ENCODE assay signal across 8 cellular contexts in the genomic region with DNA sequence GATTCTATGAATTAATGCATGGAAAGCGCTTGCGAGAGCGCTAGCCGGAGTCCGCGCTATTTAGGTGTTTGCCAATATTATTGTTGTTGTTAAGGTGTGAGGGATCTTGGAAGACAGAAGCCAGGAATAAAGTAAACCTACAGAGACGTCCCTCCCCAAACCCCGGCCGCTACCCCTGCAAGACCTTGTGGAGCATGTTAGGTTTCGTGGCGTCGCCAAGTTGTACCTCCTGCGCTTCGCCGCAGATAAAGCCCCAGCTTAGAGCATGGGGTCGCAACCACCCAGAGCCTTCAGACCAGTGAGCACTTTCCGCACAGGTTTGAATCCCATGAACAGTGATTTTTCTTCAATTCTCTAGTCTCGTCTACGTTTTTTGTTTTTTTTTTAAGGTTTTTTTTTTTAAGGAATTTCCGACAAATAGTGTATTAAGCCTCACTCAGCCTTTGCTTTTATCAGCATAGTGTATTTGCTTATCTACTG. TPM values are rescaled to one million over a fixed set of nuclear protein-coding genes. Genes with fewer than 3 reads are reported as not detected.
DNase-seq lines count a peak whose midpoint lies in the region; ATAC-seq lines count a peak whose summit lies in the region.

No MANE protein-coding gene starts in this region.

- peaks cover 92% of the 10 kb centered on the region for H3K27me3 ChIP-seq in iPS-18a (ENCODE audit: control insufficient read depth, insufficient read depth, low read length)

- H3K9ac ChIP-seq in iPS-18a (ENCODE audit: low read length), result peak overlapping the region; percentile 12

- H3K9me3 Mint-ChIP-seq in activated CD8-positive, alpha-beta memory T cell treated with anti-CD3 and anti-CD28 coated beads, Interleukin-2, amount 10 ng/mL, durations not matched to agents 7 days and 5 days (ENCODE audit: low read depth), result peaks cover 6% of the 10 kb centered on the region
- H3K9me3 Mint-ChIP-seq in activated CD8-positive, alpha-beta T cell treated with anti-CD3 and anti-CD28 coated beads, Interleukin-2, amount 10 ng/mL, durations not matched to agents 7 days and 5 days (ENCODE audit: insufficient read depth), result peaks cover 7% of the 10 kb centered on the region
- peaks cover 14 to 20% of the 10 kb centered on the region in 2 donors for H3K9me3 Mint-ChIP-seq in stimulated activated naive CD8-positive, alpha-beta T cell treated with anti-CD3 and anti-CD28 coated beads, Interleukin-15, amount 100 ng/mL, for 72 hours

- H3K36me3 Mint-ChIP-seq in activated CD8-positive, alpha-beta memory T cell treated with anti-CD3 and anti-CD28 coated beads, Interleukin-2, amount 10 ng/mL, durations not matched to agents 7 days and 5 days, result peaks cover 11% of the 10 kb centered on the region
- peaks cover 13% of the 10 kb centered on the region for H3K36me3 Mint-ChIP-seq in activated CD8-positive, alpha-beta T cell treated with anti-CD3 and anti-CD28 coated beads, Interleukin-2, amount 10 ng/mL, durations not matched to agents 7 days and 5 days (ENCODE audit: low read depth)

- H3K36me3 ChIP-seq in iPS-18a (ENCODE audit: control insufficient read depth, low read depth, low read length), result no peaks in the 10 kb centered on the region

- peaks cover 81% of the 10 kb centered on the region for H3K27me3 Mint-ChIP-seq in activated CD8-positive, alpha-beta memory T cell treated with anti-CD3 and anti-CD28 coated beads, Interleukin-2, amount 10 ng/mL, durations not matched to agents 7 days and 5 days
- H3K27me3 Mint-ChIP-seq in activated CD8-positive, alpha-beta T cell treated with anti-CD3 and anti-CD28 coated beads, Interleukin-2, amount 10 ng/mL, durations not matched to agents 7 days and 5 days (ENCODE audit: low read depth), result peaks cover 67% of the 10 kb centered on the region
- peaks cover 82% of the 10 kb centered on the region for H3K27me3 Mint-ChIP-seq in stimulated activated naive CD8-positive, alpha-beta T cell treated with anti-CD3 and anti-CD28 coated beads, Interleukin-15, amount 100 ng/mL, for 72 hours

- H3K4me1 ChIP-seq in iPS-18a (ENCODE audit: control insufficient read depth, low read depth, low read length), result peaks cover 12% of the 10 kb centered on the region

- no peaks in the 10 kb centered on the region for H3K9me3 ChIP-seq in iPS-18a (ENCODE audit: control insufficient read depth, low read depth, low read length)

- H3K4me3 Mint-ChIP-seq in activated CD8-positive, alpha-beta memory T cell treated with anti-CD3 and anti-CD28 coated beads, Interleukin-2, amount 10 ng/mL, durations not matched to agents 7 days and 5 days, result peak overlapping the region; percentile 68
- peak overlapping the region; percentile 83 for H3K4me3 Mint-ChIP-seq in activated CD8-positive, alpha-beta T cell treated with anti-CD3 and anti-CD28 coated beads, Interleukin-2, amount 10 ng/mL, durations not matched to agents 7 days and 5 days
- H3K4me3 Mint-ChIP-seq in stimulated activated naive CD8-positive, alpha-beta T cell treated with anti-CD3 and anti-CD28 coated beads, Interleukin-15, amount 100 ng/mL, for 72 hours, result peak overlapping the region; percentile 82 to 92

- ATAC-seq in activated CD8-positive, alpha-beta memory T cell treated with anti-CD3 and anti-CD28 coated beads, Interleukin-2, amount 10 ng/mL, durations not matched to agents 7 days and 5 days, result no peak
- no peak for ATAC-seq in activated CD8-positive, alpha-beta T cell treated with anti-CD3 and anti-CD28 coated beads, Interleukin-2, amount 10 ng/mL, durations not matched to agents 7 days and 5 days
- no peak for ATAC-seq in stimulated activated naive CD8-positive, alpha-beta T cell treated with anti-CD3 and anti-CD28 coated beads, Interleukin-15, amount 100 ng/mL, for 72 hours

- H3K4me3 ChIP-seq in iPS-18a (ENCODE audit: low read length), result peak overlapping the region; percentile 67

- peaks cover 32% of the 10 kb centered on the region for H3K4me1 Mint-ChIP-seq in activated CD8-positive, alpha-beta memory T cell treated with anti-CD3 and anti-CD28 coated beads, Interleukin-2, amount 10 ng/mL, durations not matched to agents 7 days and 5 days
- H3K4me1 Mint-ChIP-seq in activated CD8-positive, alpha-beta T cell treated with anti-CD3 and anti-CD28 coated beads, Interleukin-2, amount 10 ng/mL, durations not matched to agents 7 days and 5 days (ENCODE audit: low read depth), result peaks cover 34% of the 10 kb centered on the region
- peaks cover 33% of the 10 kb centered on the region for H3K4me1 Mint-ChIP-seq in stimulated activated naive CD8-positive, alpha-beta T cell treated with anti-CD3 and anti-CD28 coated beads, Interleukin-15, amount 100 ng/mL, for 72 hours

- H3K27ac ChIP-seq in iPS-18a (ENCODE audit: low read length), result no peak overlapping the region

- POLR2A ChIA-PET in activated CD8-positive, alpha-beta T cell treated with anti-CD3 and anti-CD28 coated beads, Interleukin-2, amount 10 ng/mL, durations not matched to agents 7 days and 5 days (lab: Charles Lee), result interaction anchor here (0.8 kb wide), 1 partner anchor 370 kb away, joined by 4 read pairs; a partner anchor contains a TSS

- DNase-seq in activated CD8-positive, alpha-beta memory T cell treated with anti-CD3 and anti-CD28 coated beads, Interleukin-2, amount 10 ng/mL, durations not matched to agents 7 days and 5 days, result no peak
- DNase-seq in activated CD8-positive, alpha-beta memory T cell treated with anti-CD3 and anti-CD28 coated beads for 24 hours, result no peak
- no peak for DNase-seq in activated CD8-positive, alpha-beta T cell treated with anti-CD3 and anti-CD28 coated beads, Interleukin-2, amount 10 ng/mL, durations not matched to agents 7 days and 5 days
- no peak for DNase-seq in stimulated activated naive CD8-positive, alpha-beta T cell treated with anti-CD3 and anti-CD28 coated beads, Interleukin-15, amount 100 ng/mL, for 72 hours
- DNase-seq in COLO829 (ENCODE audit: low spot score) (no peak), inferior parietal cortex (ENCODE audit: extremely low spot score) (no peak), AML-193 (lab: John Stamatoyannopoulos, UW) (no peak)

- CTCF ChIA-PET in activated CD8-positive, alpha-beta memory T cell treated with anti-CD3 and anti-CD28 coated beads, Interleukin-2, amount 10 ng/mL, durations not matched to agents 7 days and 5 days (lab: Charles Lee), result interaction anchor here (0.9 kb wide), 1 partner anchor 69 kb away, joined by 3 read pairs; no protein-coding TSS in a partner anchor
- CTCF ChIA-PET in activated CD8-positive, alpha-beta T cell treated with anti-CD3 and anti-CD28 coated beads, Interleukin-2, amount 10 ng/mL, durations not matched to agents 7 days and 5 days (lab: Charles Lee), result no interaction called here

- H3K27ac Mint-ChIP-seq in activated CD8-positive, alpha-beta memory T cell treated with anti-CD3 and anti-CD28 coated beads, Interleukin-2, amount 10 ng/mL, durations not matched to agents 7 days and 5 days, result no peak overlapping the region
- H3K27ac Mint-ChIP-seq in activated CD8-positive, alpha-beta T cell treated with anti-CD3 and anti-CD28 coated beads, Interleukin-2, amount 10 ng/mL, durations not matched to agents 7 days and 5 days, result no peak overlapping the region
- no peak overlapping the region for H3K27ac Mint-ChIP-seq in stimulated activated naive CD8-positive, alpha-beta T cell treated with anti-CD3 and anti-CD28 coated beads, Interleukin-15, amount 100 ng/mL, for 72 hours

RNA-seq across cellular contexts. Expression of gene ZSCAN9, which starts 16.9 kb away (rescaled TPM):
- total RNA-seq in activated CD8-positive, alpha-beta memory T cell treated with anti-CD3 and anti-CD28 coated beads, Interleukin-2, amount 10 ng/mL, durations not matched to agents 7 days and 5 days, result 10 to 100 TPM in 1 of 2 experiments, 1 to 10 TPM in 1; 7.0 to 11.6 TPM
- 1 to 10 TPM; 4.1 to 4.5 TPM for total RNA-seq in activated CD8-positive, alpha-beta T cell treated with anti-CD3 and anti-CD28 coated beads, Interleukin-2, amount 10 ng/mL, durations not matched to agents 7 days and 5 days

RNA-seq across cellular contexts. Expression of gene ZKSCAN4, which starts 43.8 kb away (rescaled TPM):
- 1 to 10 TPM; 5.7 to 6.1 TPM for total RNA-seq in activated CD8-positive, alpha-beta memory T cell treated with anti-CD3 and anti-CD28 coated beads, Interleukin-2, amount 10 ng/mL, durations not matched to agents 7 days and 5 days
- total RNA-seq in activated CD8-positive, alpha-beta T cell treated with anti-CD3 and anti-CD28 coated beads, Interleukin-2, amount 10 ng/mL, durations not matched to agents 7 days and 5 days, result 1 to 10 TPM; 6.9 to 7.7 TPM

RNA-seq across cellular contexts. Expression of gene NKAPL, which starts 50.9 kb away (rescaled TPM):
- under 1 TPM in 1 of 2 experiments, not detected in 1; 0.26 TPM for total RNA-seq in activated CD8-positive, alpha-beta memory T cell treated with anti-CD3 and anti-CD28 coated beads, Interleukin-2, amount 10 ng/mL, durations not matched to agents 7 days and 5 days
- total RNA-seq in activated CD8-positive, alpha-beta T cell treated with anti-CD3 and anti-CD28 coated beads, Interleukin-2, amount 10 ng/mL, durations not matched to agents 7 days and 5 days, result not detected

RNA-seq across cellular contexts. Expression of gene ZSCAN26, which starts 58.7 kb away (rescaled TPM):
- 10 to 100 TPM in 1 of 2 experiments, 1 to 10 TPM in 1; 7.8 to 11.7 TPM for total RNA-seq in activated CD8-positive, alpha-beta memory T cell treated with anti-CD3 and anti-CD28 coated beads, Interleukin-2, amount 10 ng/mL, durations not matched to agents 7 days and 5 days
- 1 to 10 TPM; 6.7 to 9.7 TPM for total RNA-seq in activated CD8-positive, alpha-beta T cell treated with anti-CD3 and anti-CD28 coated beads, Interleukin-2, amount 10 ng/mL, durations not matched to agents 7 days and 5 days
